8 cellular contexts compared by ENCODE assay signal in genomic region chr7:76356823-76357222, GRCh38. TPM values are rescaled to one million over a fixed set of nuclear protein-coding genes. Genes with fewer than 3 reads are reported as not detected.
DNase-seq lines count a peak whose midpoint lies in the region; FAIRE-seq and TF ChIP-seq lines count a peak whose summit lies in the region.

No MANE protein-coding gene starts in this region.

- H3K4me3 Mint-ChIP-seq in mesothelial cell of epicardium = peak overlapping the region; percentile 96

- H3K36me3 ChIP-seq in breast epithelium = no peaks in the 10 kb centered on the region

- intact Hi-C loops in breast epithelium (cut with DNase I; ENCODE audit: low total_unique reads) = no loop called here

- H3K27ac ChIP-seq in breast epithelium = peak overlapping the region in 1 of 2 donors; percentile 99

- no peaks in the 10 kb centered on the region for H3K9me3 ChIP-seq in breast epithelium

- peaks cover 23% of the 10 kb centered on the region for H3K36me3 Mint-ChIP-seq in mesothelial cell of epicardium

- H3K4me1 Mint-ChIP-seq in mesothelial cell of epicardium = peaks cover 44% of the 10 kb centered on the region

- H3K9me3 Mint-ChIP-seq in mesothelial cell of epicardium = peaks cover 6% of the 10 kb centered on the region

- peaks cover 0 to 10% of the 10 kb centered on the region in 2 donors for H3K4me1 ChIP-seq in breast epithelium

- no peak for TF ChIP-seq POLR2A in breast epithelium (IDR thresholded peaks at IDR 0.05)

- H3K4me3 ChIP-seq in breast epithelium = peak overlapping the region; percentile 93 to 100 (median 94)

- peak overlapping the region; percentile 97 for H3K27ac Mint-ChIP-seq in mesothelial cell of epicardium

- no peak for FAIRE-seq in HTR-8/SVneo (lab: Jason Lieb, UNC)

- DNase-seq in NCI-H1417 (lab: John Stamatoyannopoulos, UW) (peak; percentile 20 to 75 (median 21)), NCI-H1417 treated with DMSO at 0.1 percent for 48 hours (lab: John Stamatoyannopoulos, UW) (no peak), NCI-H1694 treated with DMSO at 0.1 percent for 48 hours (lab: John Stamatoyannopoulos, UW) (peak; percentile 19), breast epithelium (ENCODE audit: low spot score in 2 of 2) (no peak), mesothelial cell of epicardium (ENCODE audit: low spot score in 2 of 2, unreplicated experiment in 2 of 2) (no peak), NCI-H187 treated with DMSO at 0.1 percent for 48 hours (lab: John Stamatoyannopoulos, UW) (no peak), HTR-8/SVneo (ENCODE audit: insufficient read length, low spot score) (no peak)
- no peak for DNase-seq in stimulated activated CD4-positive, alpha-beta T cell treated with anti-CD3 and anti-CD28 coated beads, Interleukin-15, amount 100 ng/mL, for 24 hours

- no peaks in the 10 kb centered on the region for H3K27me3 Mint-ChIP-seq in mesothelial cell of epicardium (ENCODE audit: low read depth)

- no peaks in the 10 kb centered on the region for H3K27me3 ChIP-seq in breast epithelium

- no peak for TF ChIP-seq CTCF in breast epithelium (IDR thresholded peaks at IDR 0.05)
- no peak for TF ChIP-seq CTCF in mesothelial cell of epicardium (IDR thresholded peaks at IDR 0.05; ENCODE audit: unreplicated experiment)

RNA-seq across cellular contexts. Expression of gene YWHAG, which starts 2.0 kb away (rescaled TPM):
- total RNA-seq in breast epithelium (100 to 1,000 TPM in 1 of 3 donors, 10 to 100 TPM in 2; 58.7 to 128 (median 63.7) TPM), mesothelial cell of epicardium (144 to 145 TPM (median 145 TPM) in 3 replicates)

RNA-seq across cellular contexts. Expression of gene SSC4D, which starts 52.7 kb away (rescaled TPM):
- 1 to 10 TPM in 2 of 3 donors, not detected in 1; 1.9 to 2.6 TPM for total RNA-seq in breast epithelium
- total RNA-seq in mesothelial cell of epicardium = 22.4 to 26.2 TPM (median 25.2 TPM) in 3 replicates

RNA-seq across cellular contexts. Expression of gene HSPB1, which starts 54.4 kb away (rescaled TPM):
- total RNA-seq in breast epithelium (100 to 1,000 TPM; 210 to 264 (median 211) TPM), mesothelial cell of epicardium (235 to 241 TPM (median 239 TPM) in 3 replicates)

Comparison
In these comparisons a context has a peak if more than half of its experiments do, and no peak if none do; other contexts are left out.
1. DNase-seq: peak in NCI-H1417 (3 of 3) and NCI-H1694 treated with DMSO at 0.1 percent for 48 hours (single experiment); none in NCI-H1417 treated with DMSO at 0.1 percent for 48 hours (single experiment), breast epithelium (0 of 2), mesothelial cell of epicardium (0 of 2), stimulated activated CD4-positive, alpha-beta T cell treated with anti-CD3 and anti-CD28 coated beads, Interleukin-15, amount 100 ng/mL, for 24 hours (single experiment), NCI-H187 treated with DMSO at 0.1 percent for 48 hours (single experiment) and HTR-8/SVneo (single experiment).